In the genomic region with DNA sequence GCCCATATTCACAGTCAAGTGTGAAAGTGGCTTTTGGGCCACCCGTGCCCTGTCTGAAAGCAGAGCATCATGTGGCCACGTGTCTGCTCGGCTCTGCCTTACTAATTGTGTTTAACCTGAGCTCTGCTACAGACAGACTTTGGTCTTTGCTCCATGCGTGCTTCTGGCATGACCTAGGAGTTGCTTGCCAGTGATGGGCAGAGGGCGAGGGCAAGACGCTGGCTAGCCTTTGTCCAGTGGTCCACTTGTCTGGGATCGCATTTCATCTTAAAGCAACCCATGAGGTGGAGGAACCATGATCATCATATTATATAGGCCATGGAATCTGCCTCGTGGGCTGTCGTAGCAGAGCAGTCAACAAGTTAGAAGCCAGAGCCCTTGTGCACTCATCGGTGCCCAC, we compare ENCODE assay signal across 24 cellular contexts.
"Had no signal": no experiment of that assay in that cellular context is flagged by ENCODE, and none has a peak within 500 bp of the region (broad histone marks: within the 10 kb centered on the region; RNA-seq: fewer than 3 reads in every experiment).

No MANE protein-coding gene starts in this region.

- H3K4me3 ChIP-seq: colonic mucosa, coronary artery, dorsolateral prefrontal cortex, esophagus muscularis mucosa, esophagus squamous epithelium, gastrocnemius medialis, gastroesophageal sphincter, heart left ventricle, heart right ventricle had no signal

- ATAC-seq: effector memory CD8-positive, alpha-beta T cell; esophagus mucosa; foreskin keratinocyte; gastrocnemius medialis; gastroesophageal sphincter; heart left ventricle had no signal

- H3K4me3 Mint-ChIP-seq: dendritic cell treated with granulocyte-macrophage colony-stimulating factor and Interleukin-4, amounts not matched to agents 40 ng/mL and 50 ng/mL, for 4 days; effector memory CD8-positive, alpha-beta T cell; endodermal cell had no signal

- H3K9me3 ChIP-seq: colonic mucosa, esophagus muscularis mucosa, esophagus squamous epithelium, gastrocnemius medialis, gastroesophageal sphincter, heart left ventricle, heart right ventricle had no signal

- H3K4me1 ChIP-seq: colonic mucosa had no signal

- H3K4me1 Mint-ChIP-seq: endodermal cell had no signal

- H3K27me3 Mint-ChIP-seq: dendritic cell treated with granulocyte-macrophage colony-stimulating factor and Interleukin-4, amounts not matched to agents 40 ng/mL and 50 ng/mL, for 4 days had no signal

- DNase-seq: colonic mucosa; cortex of kidney; dermis blood vessel endothelial cell; dorsolateral prefrontal cortex; effector CD4-positive, alpha-beta T cell; effector CD8-positive, alpha-beta T cell; effector memory CD4-positive, alpha-beta T cell; effector memory CD8-positive, alpha-beta T cell; endodermal cell; erythroblast; esophagus squamous epithelium; foreskin keratinocyte; foreskin melanocyte; gastrocnemius medialis; glutamatergic neuron; head of caudate nucleus; heart left ventricle; heart right ventricle had no signal

- H3K27ac Mint-ChIP-seq: dendritic cell treated with granulocyte-macrophage colony-stimulating factor and Interleukin-4, amounts not matched to agents 40 ng/mL and 50 ng/mL, for 4 days; effector memory CD8-positive, alpha-beta T cell; endodermal cell had no signal

- H3K27me3 ChIP-seq: colonic mucosa, esophagus muscularis mucosa, esophagus squamous epithelium, foreskin keratinocyte, gastrocnemius medialis, gastroesophageal sphincter, heart left ventricle, heart right ventricle had no signal

- H3K36me3 ChIP-seq: colonic mucosa, esophagus muscularis mucosa, esophagus squamous epithelium, gastrocnemius medialis, gastroesophageal sphincter, heart left ventricle had no signal

- H3K9me3 Mint-ChIP-seq: dendritic cell treated with granulocyte-macrophage colony-stimulating factor and Interleukin-4, amounts not matched to agents 40 ng/mL and 50 ng/mL, for 4 days; effector memory CD8-positive, alpha-beta T cell; endodermal cell had no signal

- H3K27ac ChIP-seq: colonic mucosa, coronary artery, dorsolateral prefrontal cortex, epithelial cell of prostate, esophagus muscularis mucosa, esophagus squamous epithelium, foreskin keratinocyte, gastrocnemius medialis, gastroesophageal sphincter, heart left ventricle, heart right ventricle had no signal
